Comparison of ENCODE assay signal across 14 cellular contexts in genomic region chrX:13220916-13221315, GRCh38.
DNase-seq lines count a peak whose midpoint lies in the region; ATAC-seq, FAIRE-seq and TF ChIP-seq lines count a peak whose summit lies in the region.
"Had no signal": no experiment of that assay in that cellular context is flagged by ENCODE, and none has a peak within 500 bp of the region (broad histone marks: within the 10 kb centered on the region; RNA-seq: fewer than 3 reads in every experiment).

No MANE protein-coding gene starts in this region.

- in situ Hi-C loops in GM13977 (cut with MboI; ENCODE audit: low pct_unique_long_range_greater_than_20kb, low sequenced_read_pairs, unreplicated experiment): no loop called here

- FAIRE-seq in GM12891 (lab: Jason Lieb, UNC): peak; percentile 31

- no peak for DNase-seq in GM12891 (ENCODE audit: insufficient read length, low spot score)
- peak; percentile 91 for DNase-seq in RPMI7951 (ENCODE audit: low read depth)
- DNase-seq in sciatic nerve (ENCODE audit: low spot score): no peak
- no peak for DNase-seq in pons (ENCODE audit: low spot score)
- DNase-seq in OCI-M1 (lab: John Stamatoyannopoulos, UW): no peak
- DNase-seq in GF-D8 (lab: John Stamatoyannopoulos, UW): no peak
- no peak for DNase-seq in GM13977 (ENCODE audit: low spot score)
- DNase-seq: activated T-cell treated with anti-CD3 and anti-CD28 coated beads, Interleukin-2, amount 50 U/mL, for 4 hours; effector CD4-positive, alpha-beta T cell; left ventricle myocardium superior; NCI-H2029; stimulated activated naive CD4-positive, alpha-beta T cell; T-helper 1 cell had no signal

- ATAC-seq in esophagus mucosa (peak; percentile 79), sciatic nerve (peak; percentile 46)
- ATAC-seq: activated T-cell treated with anti-CD3 and anti-CD28 coated beads, Interleukin-2, amount 50 U/mL, for 4 hours; left ventricle myocardium superior had no signal

- no peak for TF ChIP-seq CTCF in GM13977 (IDR thresholded peaks at IDR 0.05; ENCODE audit: extremely low read depth, insufficient read depth, missing control alignments)

- no peak for TF ChIP-seq POLR2A in GM12891 (IDR thresholded peaks at IDR 0.05; ENCODE audit: low read depth, low read length)

- intact Hi-C loops in sciatic nerve (cut with DNase I): no loop called here

TF ChIP-seq in GM12891, 5 proteins besides CTCF, POLR2A, EP300 and RAD21:
- TF ChIP-seq TAF1 (IDR thresholded peaks at IDR 0.05; ENCODE audit: low read depth, low read length) (no peak), PAX5 (IDR thresholded peaks at IDR 0.05; ENCODE audit: insufficient read depth, low read length, severe bottlenecking) (no peak), SPI1 (IDR thresholded peaks at IDR 0.05; ENCODE audit: low read depth, low read length) (no peak), POU2F2 (IDR thresholded peaks at IDR 0.05; ENCODE audit: low read depth, low read length) (no peak), POLR2AphosphoS5 (IDR thresholded peaks at IDR 0.05; ENCODE audit: low read depth, low read length) (no peak)
